In the genomic region with DNA sequence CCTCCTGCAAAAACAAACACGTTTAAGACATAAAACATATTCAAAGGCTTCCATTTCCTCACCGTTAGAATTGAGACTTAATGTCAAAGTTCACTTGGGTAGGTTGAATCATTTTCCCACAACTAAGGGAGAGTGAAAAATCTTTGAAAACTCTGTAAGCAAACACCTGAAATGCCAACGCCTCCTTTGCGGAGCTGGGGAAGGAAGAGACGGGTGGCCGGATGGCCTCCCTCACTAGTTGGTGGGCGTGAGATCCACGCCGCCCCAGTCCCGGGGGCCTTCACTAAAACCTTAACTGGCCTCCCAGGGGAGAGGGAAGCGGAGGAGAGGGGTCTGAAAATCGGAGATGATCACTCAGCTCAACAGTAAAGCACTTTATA, we compare ENCODE assay signal across 8 cellular contexts. TPM values are rescaled to one million over a fixed set of nuclear protein-coding genes. Genes with fewer than 3 reads are reported as not detected.
DNase-seq lines count a peak whose midpoint lies in the region; ATAC-seq, FAIRE-seq and TF ChIP-seq lines count a peak whose summit lies in the region.

No MANE protein-coding gene starts in this region.

- H3K36me3 ChIP-seq in endodermal cell (ENCODE audit: control insufficient read depth, insufficient read depth, low read length): no peaks in the 10 kb centered on the region

- H3K9me3 ChIP-seq in endodermal cell (ENCODE audit: control insufficient read depth, low read length): no peaks in the 10 kb centered on the region

- H3K4me1 Mint-ChIP-seq in endodermal cell (peaks cover 12% of the 10 kb centered on the region), nephron (peaks cover 13% of the 10 kb centered on the region)

- peak; percentile 37 for DNase-seq in EL
- peak; percentile 17 to 27 for DNase-seq in activated CD4-positive, alpha-beta T cell treated with anti-CD3 and anti-CD28 coated beads, Interleukin-2, amount 50 U/mL, for 24 hours (ENCODE audit: low read depth in 1 of 2, low spot score in 1 of 2)
- peak; percentile 70 for DNase-seq in endodermal cell
- peak; percentile 38 for DNase-seq in urothelium cell line (ENCODE audit: low spot score)
- DNase-seq in amniotic stem cell (lab: John Stamatoyannopoulos, UW): no peak

- TF ChIP-seq CTCF in endodermal cell (conservative IDR thresholded peaks at IDR 0.05) (no peak), nephron (IDR thresholded peaks at IDR 0.05; ENCODE audit: unreplicated experiment in 3 of 3) (no peak)

- no peaks in the 10 kb centered on the region for H3K27me3 ChIP-seq in endodermal cell (ENCODE audit: control insufficient read depth, insufficient read depth, low read length, poor library complexity, severe bottlenecking)

- peak overlapping the region; percentile 94 for H3K4me3 ChIP-seq in endodermal cell (ENCODE audit: low read length)

- H3K4me3 Mint-ChIP-seq in endodermal cell: peak overlapping the region; percentile 75
- H3K4me3 Mint-ChIP-seq in nephron: peak overlapping the region; percentile 90 to 99 (median 93)

- H3K4me1 ChIP-seq in endodermal cell (ENCODE audit: control insufficient read depth, insufficient read depth, low read length): no peaks in the 10 kb centered on the region

- H3K9me3 Mint-ChIP-seq in endodermal cell (no peaks in the 10 kb centered on the region), nephron (no peaks in the 10 kb centered on the region)

- peak; percentile 12 for ATAC-seq in HG03439 (IDR thresholded peaks at IDR 0.05; ENCODE audit: unreplicated experiment)
- no peak for ATAC-seq in HG03139 (IDR thresholded peaks at IDR 0.05; ENCODE audit: unreplicated experiment)

- peak overlapping the region; percentile 90 for H3K27ac ChIP-seq in endodermal cell (ENCODE audit: low read depth, low read length)

- H3K27ac Mint-ChIP-seq in endodermal cell (peak overlapping the region; percentile 84), nephron (peak overlapping the region; percentile 96)

- H3K27me3 Mint-ChIP-seq in endodermal cell (ENCODE audit: insufficient read depth) (no peaks in the 10 kb centered on the region), nephron (ENCODE audit: low read depth) (no peaks in the 10 kb centered on the region)

- H3K36me3 Mint-ChIP-seq in endodermal cell (ENCODE audit: low read depth) (peaks cover 12% of the 10 kb centered on the region), nephron (ENCODE audit: low read depth) (peaks cover 7% of the 10 kb centered on the region)

- 0 to 1% methylated on average over 3 to 11 of the region's 12 CpGs for WGBS in endodermal cell (ENCODE audit: insufficient coverage in 1 of 2, insufficient read length in 1 of 2), 2 experiments

- FAIRE-seq in urothelium cell line (lab: Jason Lieb, UNC): no peak

- H3K9ac ChIP-seq in endodermal cell (ENCODE audit: extremely low read depth, low read length, poor library complexity, severe bottlenecking): peak overlapping the region; percentile 88

RNA-seq across cellular contexts. Expression of gene DCAKD, which starts 0.8 kb away (rescaled TPM):
- 10 to 100 TPM; 54.5 to 69.4 TPM for total RNA-seq in endodermal cell
- 53.1 TPM for polyA plus RNA-seq in endodermal cell (2013, experiment 1 of 2)
- 55.4 TPM for polyA plus RNA-seq in endodermal cell (2013, experiment 2 of 2)

RNA-seq across cellular contexts. Expression of gene NMT1, which starts 10.4 kb away (rescaled TPM):
- total RNA-seq in endodermal cell: 100 to 1,000 TPM; 122 to 136 TPM
- 112 TPM for polyA plus RNA-seq in endodermal cell (2013, experiment 1 of 2)
- polyA plus RNA-seq in endodermal cell (2013, experiment 2 of 2): 98.6 TPM
